21 cellular contexts compared by ENCODE assay signal in genomic region chr2:27089111-27089954, GRCh38. TPM values are rescaled to one million over a fixed set of nuclear protein-coding genes. Genes with fewer than 3 reads are reported as not detected.
A peak's percentile ranks its signal among the peaks of the same experiment; 100 is the strongest.
DNase-seq lines count a peak whose midpoint lies in the region; ATAC-seq and TF ChIP-seq lines count a peak whose summit lies in the region.
"Had no signal": no experiment of that assay in that cellular context is flagged by ENCODE, and none has a peak within 500 bp of the region (broad histone marks: within the 10 kb centered on the region; RNA-seq: fewer than 3 reads in every experiment).

No MANE protein-coding gene starts in this region.

- 17% methylated on average over 5 of the region's 14 CpGs for WGBS in right lobe of liver (ENCODE audit: insufficient coverage, low coverage, low lambda C conversion rate, missing lambda C conversion rate)

- intact Hi-C loops in left cardiac atrium (cut with DNase I), result loop anchor here (10.0 kb wide), 2 partner anchors 55 to 125 kb away; partner anchors contain the start of gene TMEM214 (in 2 of the 2)
- intact Hi-C loops in left ventricle myocardium inferior (cut with micrococcal nuclease), result loop anchor here (10.0 kb wide), 1 partner anchor 125 kb away; no protein-coding TSS in a partner anchor
- intact Hi-C loops in right lobe of liver (cut with DNase I), result loop anchor here in 1 of 2 donors (10.0 kb wide), 2 partner anchors 65 to 125 kb away; no protein-coding TSS in a partner anchor
- intact Hi-C loops in activated naive CD4-positive, alpha-beta T cell treated with anti-CD3 and anti-CD28 coated beads for 36 hours (cut with micrococcal nuclease), result loop anchor here (5.0 kb wide), 1 partner anchor 43 kb away; the partner anchor contains the start of gene PREB

- no peaks in the 10 kb centered on the region for H3K9me3 Mint-ChIP-seq in WTC11
- no peaks in the 10 kb centered on the region for H3K9me3 Mint-ChIP-seq in activated naive CD4-positive, alpha-beta T cell treated with anti-CD3 and anti-CD28 coated beads for 36 hours
- H3K9me3 Mint-ChIP-seq: H9 had no signal

- no peak for TF ChIP-seq POLR2A in right lobe of liver (IDR thresholded peaks at IDR 0.05)

- ATAC-seq in left cardiac atrium, result no peak
- ATAC-seq in WTC11, result no peak
- no peak for ATAC-seq in right lobe of liver
- ATAC-seq: PC-3 had no signal

- no peaks in the 10 kb centered on the region for H3K9me3 ChIP-seq in left ventricle myocardium inferior (replicated peaks)
- no peaks in the 10 kb centered on the region for H3K9me3 ChIP-seq in right lobe of liver

- no peak overlapping the region for H3K27ac ChIP-seq in left ventricle myocardium inferior (replicated peaks)
- peak overlapping the region; percentile 35 to 57 (median 44) for H3K27ac ChIP-seq in right lobe of liver
- H3K27ac ChIP-seq: RWPE1 had no signal

- DNase-seq in left cardiac atrium (peak; percentile 19), left ventricle myocardium inferior (no peak), WTC11 (ENCODE audit: low spot score) (no peak), right lobe of liver (peak in 1 of 3 donors; percentile 69), SKM-1 (lab: John Stamatoyannopoulos, UW; ENCODE audit: unreplicated experiment) (no peak), DMS53 (lab: John Stamatoyannopoulos, UW) (no peak), cortex of kidney (lab: John Stamatoyannopoulos, UW) (no peak)
- no peak for DNase-seq in activated naive CD4-positive, alpha-beta T cell treated with anti-CD3 and anti-CD28 coated beads for 36 hours
- DNase-seq: COR-L47, DMS 273 treated with DMSO at 0.1 percent for 48 hours, H9, KBM-7, NCI-H1092, NCI-H1436, NCI-H187 treated with DMSO at 0.1 percent for 48 hours, NCI-H2107, NCI-H446 treated with DMSO at 0.1 percent for 48 hours, NCI-H526 treated with DMSO at 0.1 percent for 48 hours, PC-3 had no signal

- CTCF ChIA-PET in WTC11 (lab: Charles Lee), result interaction anchor here (0.7 to 2.6 kb wide), 5 partner anchors 8 to 212 kb away, joined by 3 to 14 read pairs (median 3); no protein-coding TSS in a partner anchor
- CTCF ChIA-PET in activated naive CD4-positive, alpha-beta T cell treated with anti-CD3 and anti-CD28 coated beads for 36 hours (lab: Charles Lee), result interaction anchor here (0.8 to 1.3 kb wide), 4 partner anchors 10 to 214 kb away, joined by 3 to 5 read pairs (median 3); no protein-coding TSS in a partner anchor

- no peak overlapping the region for H3K4me3 Mint-ChIP-seq in WTC11
- H3K4me3 Mint-ChIP-seq in activated naive CD4-positive, alpha-beta T cell treated with anti-CD3 and anti-CD28 coated beads for 36 hours, result no peak overlapping the region
- H3K4me3 Mint-ChIP-seq: H9 had no signal

- H3K4me3 ChIP-seq in left ventricle myocardium inferior, result no peak overlapping the region
- peak overlapping the region; percentile 52 to 77 (median 64) for H3K4me3 ChIP-seq in right lobe of liver

- no peak overlapping the region for H3K27ac Mint-ChIP-seq in WTC11
- no peak overlapping the region for H3K27ac Mint-ChIP-seq in activated naive CD4-positive, alpha-beta T cell treated with anti-CD3 and anti-CD28 coated beads for 36 hours
- H3K27ac Mint-ChIP-seq: H9 had no signal

- no peaks in the 10 kb centered on the region for H3K27me3 ChIP-seq in left ventricle myocardium inferior (ENCODE audit: low read depth)
- H3K27me3 ChIP-seq in right lobe of liver, result no peaks in the 10 kb centered on the region

- POLR2A ChIA-PET in WTC11 (lab: Charles Lee), result interaction anchor here (0.7 kb wide), 1 partner anchor 215 kb away, joined by 3 read pairs; no protein-coding TSS in a partner anchor

- H3K36me3 Mint-ChIP-seq in WTC11, result no peaks in the 10 kb centered on the region
- peaks cover 2% of the 10 kb centered on the region for H3K36me3 Mint-ChIP-seq in activated naive CD4-positive, alpha-beta T cell treated with anti-CD3 and anti-CD28 coated beads for 36 hours (ENCODE audit: low read depth)

- H3K36me3 ChIP-seq in left ventricle myocardium inferior, result no peaks in the 10 kb centered on the region
- H3K36me3 ChIP-seq in right lobe of liver, result no peaks in the 10 kb centered on the region

- peaks cover 14% of the 10 kb centered on the region for H3K4me1 Mint-ChIP-seq in WTC11
- peaks cover 26% of the 10 kb centered on the region for H3K4me1 Mint-ChIP-seq in activated naive CD4-positive, alpha-beta T cell treated with anti-CD3 and anti-CD28 coated beads for 36 hours (ENCODE audit: low read depth)

- H3K27me3 Mint-ChIP-seq in WTC11 (ENCODE audit: low read depth), result peaks cover 23% of the 10 kb centered on the region
- H3K27me3 Mint-ChIP-seq in activated naive CD4-positive, alpha-beta T cell treated with anti-CD3 and anti-CD28 coated beads for 36 hours (ENCODE audit: low read depth), result no peaks in the 10 kb centered on the region

- H3K4me1 ChIP-seq in left ventricle myocardium inferior (peaks cover 29% of the 10 kb centered on the region), right lobe of liver (peaks cover 0 to 51% (median 11%) of the 10 kb centered on the region in 4 donors)

- TF ChIP-seq CTCF in left ventricle myocardium inferior (IDR thresholded peaks at IDR 0.05; ENCODE audit: borderline replicate concordance) (no peak), WTC11 (IDR thresholded peaks at IDR 0.05) (no peak), right lobe of liver (IDR thresholded peaks at IDR 0.05) (no peak)

TF ChIP-seq in WTC11, 78 proteins besides CTCF, POLR2A, EP300 and RAD21:
- TF ChIP-seq PRDM15 (CRISPR knock-in tag; IDR thresholded peaks at IDR 0.05), result 0 out of 2 replicates have a peak, but pooled peaks have one; percentile 17
- no peak for TF ChIP-seq IRF2 (CRISPR knock-in tag; IDR thresholded peaks at IDR 0.05; ENCODE audit: borderline replicate concordance, low read depth)

RNA-seq across cellular contexts. Expression of gene KHK, which starts 2.8 kb away (rescaled TPM):
- 1 to 10 TPM; 3.0 to 4.3 TPM for total RNA-seq in left cardiac atrium
- 2.9 TPM for total RNA-seq in left ventricle myocardium inferior
- 15.5 to 17.4 TPM (median 17.4 TPM) in 3 replicates for total RNA-seq in WTC11 (2021)
- total RNA-seq in right lobe of liver, result 100 to 1,000 TPM; 101 to 283 (median 206) TPM
- total RNA-seq in activated naive CD4-positive, alpha-beta T cell treated with anti-CD3 and anti-CD28 coated beads for 36 hours, result 10 to 100 TPM in 1 of 2 experiments, 1 to 10 TPM in 1; 9.5 to 10.2 TPM

RNA-seq across cellular contexts. Expression of gene EMILIN1, which starts 10.9 kb away (rescaled TPM):
- total RNA-seq in left cardiac atrium (10 to 100 TPM; 41.1 to 46.6 TPM), left ventricle myocardium inferior (18.4 TPM), WTC11 (2021) (3.0 to 4.0 TPM (median 3.5 TPM) in 3 replicates), right lobe of liver (10 to 100 TPM in 5 of 6 experiments, 1 to 10 TPM in 1; 7.2 to 26.1 (median 21.0) TPM)
- under 1 TPM; 0.15 to 0.29 TPM for total RNA-seq in activated naive CD4-positive, alpha-beta T cell treated with anti-CD3 and anti-CD28 coated beads for 36 hours

RNA-seq across cellular contexts. Expression of gene OST4, which starts 17.9 kb away (rescaled TPM):
- total RNA-seq in left cardiac atrium, result 100 to 1,000 TPM; 364 to 404 TPM
- total RNA-seq in left ventricle myocardium inferior, result 354 TPM
- total RNA-seq in WTC11 (2021), result 210 to 239 TPM (median 226 TPM) in 3 replicates
- 100 to 1,000 TPM; 144 to 182 (median 161) TPM for total RNA-seq in right lobe of liver
- total RNA-seq in activated naive CD4-positive, alpha-beta T cell treated with anti-CD3 and anti-CD28 coated beads for 36 hours, result 100 to 1,000 TPM; 257 to 282 TPM

RNA-seq across cellular contexts. Expression of gene CGREF1, which starts 29.6 kb away (rescaled TPM):
- total RNA-seq in left cardiac atrium, result 1 to 10 TPM; 5.6 to 5.9 TPM
- total RNA-seq in left ventricle myocardium inferior, result 0.80 TPM
- 3.5 to 4.0 TPM (median 3.8 TPM) in 3 replicates for total RNA-seq in WTC11 (2021)
- 10 to 100 TPM in 2 of 6 experiments, 1 to 10 TPM in 4; 2.5 to 33.2 (median 7.7) TPM for total RNA-seq in right lobe of liver
- total RNA-seq in activated naive CD4-positive, alpha-beta T cell treated with anti-CD3 and anti-CD28 coated beads for 36 hours, result 1 to 10 TPM; 5.8 to 6.6 TPM

RNA-seq across cellular contexts. Expression of gene ABHD1, which starts 34.3 kb away (rescaled TPM):
- total RNA-seq in left cardiac atrium (1 to 10 TPM; 1.1 to 3.2 TPM), left ventricle myocardium inferior (3.5 TPM), WTC11 (2021) (0.31 to 0.62 TPM (median 0.53 TPM) in 3 replicates), right lobe of liver (1 to 10 TPM in 3 of 6 experiments, under 1 TPM in 3; 0.74 to 3.2 (median 1.1) TPM)
- total RNA-seq in activated naive CD4-positive, alpha-beta T cell treated with anti-CD3 and anti-CD28 coated beads for 36 hours, result under 1 TPM; 0.17 to 0.19 TPM
- total RNA-seq: G401 had no signal
